Comparison of ENCODE assay signal across 29 cellular contexts in genomic region chr13:49646688-49647087, GRCh38. TPM values are rescaled to one million over a fixed set of nuclear protein-coding genes. Genes with fewer than 3 reads are reported as not detected.
"Had no signal": no experiment of that assay in that cellular context is flagged by ENCODE, and none has a peak within 500 bp of the region (broad histone marks: within the 10 kb centered on the region; RNA-seq: fewer than 3 reads in every experiment).

No MANE protein-coding gene starts in this region.

- H3K4me1 ChIP-seq: adrenal gland, body of pancreas had no signal

- ATAC-seq: activated CD8-positive, alpha-beta T cell treated with anti-CD3 and anti-CD28 coated beads for 36 hours; activated naive CD8-positive, alpha-beta T cell treated with anti-CD3 and anti-CD28 coated beads, Interleukin-2, amount 50 U/mL, for 24 hours; activated T-cell treated with anti-CD3 and anti-CD28 coated beads, Interleukin-2, amount 50 U/mL, for 4 hours; activated T-helper 17 cell treated with anti-CD3 and anti-CD28 coated beads, Interleukin-2, amount 50 U/mL, for 72 hours; body of pancreas; effector memory CD8-positive, alpha-beta T cell; foreskin keratinocyte; gastrocnemius medialis; heart left ventricle had no signal

- H3K36me3 ChIP-seq: adrenal gland, esophagus muscularis mucosa, gastrocnemius medialis, heart left ventricle had no signal

- DNase-seq: activated CD4-positive, alpha-beta T cell treated with anti-CD3 and anti-CD28 coated beads for 1 hour; activated CD4-positive, alpha-beta T cell treated with anti-CD3 and anti-CD28 coated beads for 4 hours; activated CD4-positive, alpha-beta T cell treated with anti-CD3 and anti-CD28 coated beads, Interleukin-2, amount 50 U/mL, for 1 hour; activated CD4-positive, alpha-beta T cell treated with anti-CD3 and anti-CD28 coated beads, Interleukin-2, amount 50 U/mL, for 48 hours; activated CD8-positive, alpha-beta memory T cell treated with anti-CD3 and anti-CD28 coated beads for 24 hours; activated CD8-positive, alpha-beta T cell treated with anti-CD3 and anti-CD28 coated beads for 36 hours; activated effector memory CD4-positive, alpha-beta T cell treated with Interleukin-2 at 50 U/mL for 16 hours; activated naive CD4-positive, alpha-beta T cell treated with anti-CD3 and anti-CD28 coated beads for 36 hours; activated naive CD8-positive, alpha-beta T cell treated with anti-CD3 and anti-CD28 coated beads for 36 hours; activated naive CD8-positive, alpha-beta T cell treated with anti-CD3 and anti-CD28 coated beads, Interleukin-2, amount 50 U/mL, for 24 hours; activated T-cell treated with anti-CD3 and anti-CD28 coated beads, Interleukin-2, amount 50 U/mL, for 4 hours; adrenal gland; amygdala; aorta; body of pancreas; caudate nucleus; cortex of kidney; dermis blood vessel endothelial cell; effector CD4-positive, alpha-beta T cell; effector memory CD8-positive, alpha-beta T cell; erythroblast; foreskin keratinocyte; gastrocnemius medialis; glutamatergic neuron; heart left ventricle; T-helper 2 cell had no signal

- H3K4me3 ChIP-seq: adrenal gland, body of pancreas, esophagus muscularis mucosa, gastrocnemius medialis, heart left ventricle had no signal

- H3K27ac ChIP-seq: adrenal gland, body of pancreas, esophagus muscularis mucosa, foreskin keratinocyte, gastrocnemius medialis, heart left ventricle had no signal

- H3K9me3 ChIP-seq: adrenal gland, body of pancreas, esophagus muscularis mucosa, gastrocnemius medialis, heart left ventricle had no signal

- H3K27me3 ChIP-seq: adrenal gland, body of pancreas, esophagus muscularis mucosa, foreskin keratinocyte, gastrocnemius medialis, heart left ventricle had no signal

RNA-seq across cellular contexts. Expression of gene ARL11, which starts 18.4 kb away (rescaled TPM):
- total RNA-seq: chondrocyte had no signal
